8 cellular contexts compared by ENCODE assay signal in the genomic region with DNA sequence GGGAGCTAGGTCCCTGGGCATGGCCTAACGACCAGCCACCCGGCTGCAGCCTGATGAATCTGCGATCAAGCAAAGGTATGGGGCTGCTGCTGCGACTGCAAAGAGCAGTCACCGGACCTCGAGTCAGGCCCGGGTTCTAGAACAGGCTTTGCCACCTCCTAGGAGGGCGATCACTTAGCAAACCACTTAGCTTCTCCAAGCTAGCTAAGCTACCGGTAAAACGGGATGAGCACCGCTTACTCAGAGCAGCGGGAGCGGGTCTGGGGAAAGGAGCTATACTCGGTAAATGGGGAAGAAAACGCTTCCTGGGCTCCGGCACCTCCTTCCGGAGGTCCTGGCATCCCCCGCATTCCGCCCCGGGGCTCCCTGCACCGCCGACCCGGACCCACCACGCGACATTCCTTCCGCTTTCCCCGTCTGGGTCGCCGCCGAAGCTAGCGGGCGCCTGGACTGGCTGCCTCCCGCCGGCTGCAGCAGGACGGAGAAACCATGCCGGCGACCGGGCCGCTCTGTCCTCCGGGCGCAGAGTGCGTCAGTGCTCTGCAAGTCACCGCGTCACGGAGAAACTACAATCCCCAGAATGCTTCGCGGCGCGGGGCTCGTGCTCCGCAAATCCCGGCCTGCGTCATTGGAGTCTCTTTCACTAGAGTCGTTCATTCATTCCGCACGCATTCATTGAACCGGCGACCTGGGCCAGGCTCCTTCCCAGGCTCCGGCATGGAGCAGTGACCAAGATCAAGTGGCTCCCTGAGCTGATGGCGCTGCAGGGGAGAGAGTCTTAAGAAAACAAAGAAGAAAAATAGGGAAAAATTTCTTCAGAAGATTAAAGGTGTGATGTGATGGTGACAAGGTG. TPM values are rescaled to one million over a fixed set of nuclear protein-coding genes. Genes with fewer than 3 reads are reported as not detected.
DNase-seq lines count a peak whose midpoint lies in the region; ATAC-seq and TF ChIP-seq lines count a peak whose summit lies in the region.

LSM10 (minus strand) TSS at position 531 of the 853 bp plus-strand sequence. CDS start 3,779 bp downstream, outside the sequence.

- peak within 1 kb of the TSS; percentile 61 for H3K27ac ChIP-seq in OCI-LY1 (ENCODE audit: low read depth, low read length, poor library complexity, severe bottlenecking)
- peak within 1 kb of the TSS; percentile 83 for H3K27ac ChIP-seq in mesodermal cell (ENCODE audit: low read depth, low read length, severe bottlenecking)

- DNase-seq in Calu3 (peak; percentile 93), HuH-7 (ENCODE audit: low spot score) (peak; percentile 89)
- peak; percentile 81 for DNase-seq in activated CD8-positive, alpha-beta memory T cell treated with anti-CD3 and anti-CD28 coated beads, Interleukin-2, amount 50 U/mL, for 24 hours (ENCODE audit: extremely low read depth)
- DNase-seq in stimulated activated CD8-positive, alpha-beta memory T cell treated with anti-CD3 and anti-CD28 coated beads, Interleukin-15, amount 100 ng/mL, for 4 hours (ENCODE audit: low read depth in 2 of 2): peak; percentile 75 to 79

- H3K27me3 ChIP-seq in OCI-LY1 (ENCODE audit: insufficient read depth, low read length): no peaks in the 10 kb centered on the region

- TF ChIP-seq CTCF in Calu3 (IDR thresholded peaks at IDR 0.05; ENCODE audit: unreplicated experiment): no peak
- no peak for TF ChIP-seq CTCF in OCI-LY1 (IDR thresholded peaks at IDR 0.05; ENCODE audit: low read length)

- H3K9me3 ChIP-seq in OCI-LY1 (ENCODE audit: low read length) (peaks cover 10% of the 10 kb centered on the region; the same call in 1 of the 2 replicates), mesodermal cell (ENCODE audit: control insufficient read depth, low read length) (no peaks in the 10 kb centered on the region)

- intact Hi-C loops in Calu3 (cut with micrococcal nuclease; ENCODE audit: unreplicated experiment): no loop called here

- in situ Hi-C loops in endometrial microvascular endothelial cells (cut with HindIII; ENCODE audit: inconsistent ontology term, low pct_unique_long_range_greater_than_20kb, low sequenced_read_pairs): no loop called here

- peaks cover 9% of the 10 kb centered on the region for H3K4me1 Mint-ChIP-seq in Calu3 (ENCODE audit: low read depth, unreplicated experiment)

- H3K27me3 Mint-ChIP-seq in Calu3 (ENCODE audit: unreplicated experiment): no peaks in the 10 kb centered on the region

- H3K36me3 Mint-ChIP-seq in Calu3 (ENCODE audit: insufficient read depth, unreplicated experiment): peaks cover 13% of the 10 kb centered on the region

- no TSS peak for BruUV-seq in Calu3 (replicated peaks; lab: Mats Ljungman, UMichigan)

- peak within 1 kb of the TSS; percentile 77; the same call in 1 of the 2 replicates for H2AFZ ChIP-seq in OCI-LY1 (ENCODE audit: low read length)

- H3K4me3 Mint-ChIP-seq in Calu3 (ENCODE audit: low read depth, unreplicated experiment): peak within 1 kb of the TSS; percentile 88

- H3K79me2 ChIP-seq in OCI-LY1 (ENCODE audit: insufficient read depth, low read length): no peaks in the 10 kb centered on the region

- H3K27ac Mint-ChIP-seq in Calu3 (ENCODE audit: unreplicated experiment): peak within 1 kb of the TSS; percentile 74

- 0 out of 2 replicates have a peak, but pooled peaks cover 5% of the 10 kb centered on the region for H3F3A ChIP-seq in OCI-LY1 (ENCODE audit: insufficient read depth, low read length)

- WGBS in mesodermal cell (ENCODE audit: insufficient coverage in 2 of 2), 2 experiments: 0 to 1% methylated on average over 48 to 55 of the region's 60 CpGs

- no peaks in the 10 kb centered on the region for H3K9me3 Mint-ChIP-seq in Calu3 (ENCODE audit: low read depth, unreplicated experiment)

- CTCF ChIA-PET in Calu3 (lab: Charles Lee): interaction anchor here (1.0 to 1.5 kb wide), 4 partner anchors 11 to 55 kb away, joined by 3 to 8 read pairs (median 5); no protein-coding TSS in a partner anchor

- H3K9ac ChIP-seq in OCI-LY1 (ENCODE audit: low read length): peak within 1 kb of the TSS; percentile 82

- H3K9me2 ChIP-seq in OCI-LY1 (ENCODE audit: low read depth, low read length): no peaks in the 10 kb centered on the region

- H3K4me1 ChIP-seq in OCI-LY1 (ENCODE audit: insufficient read depth, low read length, severe bottlenecking): peaks cover 47% of the 10 kb centered on the region
- H3K4me1 ChIP-seq in mesodermal cell (ENCODE audit: control insufficient read depth, insufficient read depth, low read length, poor library complexity, severe bottlenecking): peaks cover 7% of the 10 kb centered on the region

- H3K4me3 ChIP-seq in OCI-LY1 (ENCODE audit: low read depth, low read length, poor library complexity, severe bottlenecking): peak within 1 kb of the TSS; percentile 77
- H3K4me3 ChIP-seq in mesodermal cell (ENCODE audit: extremely low read depth, insufficient read depth, low read length, poor library complexity, severe bottlenecking): peak within 1 kb of the TSS; percentile 72

- H4K20me1 ChIP-seq in OCI-LY1 (ENCODE audit: insufficient read depth, low read length): no peaks in the 10 kb centered on the region

- peaks cover 17% of the 10 kb centered on the region for H3K36me3 ChIP-seq in OCI-LY1 (ENCODE audit: insufficient read depth, low read length)
- peaks cover 20% of the 10 kb centered on the region for H3K36me3 ChIP-seq in mesodermal cell (ENCODE audit: control insufficient read depth, insufficient read depth, low read length)

- peak; percentile 62 for ATAC-seq in GM21515 (IDR thresholded peaks at IDR 0.05; ENCODE audit: unreplicated experiment)

- peak within 1 kb of the TSS; percentile 61 for H3K4me2 ChIP-seq in OCI-LY1 (ENCODE audit: low read length)

RNA-seq across cellular contexts. Expression of gene LSM10, which starts in this region (rescaled TPM):
- total RNA-seq in Calu3 (2022) (35.2 and 42.7 TPM in 2 replicates), endometrial microvascular endothelial cells (ENCODE audit: inconsistent ontology term) (68.4 TPM)
- 39.4 TPM for polyA plus RNA-seq in mesodermal cell (2013, experiment 1 of 2)
- 36.1 TPM for polyA plus RNA-seq in mesodermal cell (2013, experiment 2 of 2)

Comparison
In these comparisons a context has a peak if more than half of its experiments do, and no peak if none do; other contexts are left out.
1. Peak in every context shown above with its lines: DNase-seq, ATAC-seq, H3K4me3 ChIP-seq and H3K27ac ChIP-seq.